In the genomic region with DNA sequence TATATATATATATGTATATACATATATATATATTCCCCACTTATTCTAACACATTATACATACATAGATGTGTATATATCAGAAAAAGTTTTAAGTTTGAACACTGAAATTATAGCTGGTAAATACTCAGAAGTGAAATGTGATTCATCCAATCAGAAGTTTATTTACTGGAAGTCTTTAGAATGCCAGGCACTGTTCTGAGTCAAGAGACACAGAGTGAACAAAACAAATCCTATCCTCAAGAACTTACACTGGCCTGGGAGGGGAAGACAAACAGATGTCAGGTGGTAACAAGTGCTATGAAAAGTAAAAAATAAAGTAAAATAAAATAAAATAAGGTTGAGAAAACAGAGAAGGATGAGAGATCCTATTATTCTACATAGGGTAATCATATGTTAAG, we compare ENCODE assay signal across 25 cellular contexts. TPM values are rescaled to one million over a fixed set of nuclear protein-coding genes. Genes with fewer than 3 reads are reported as not detected.
DNase-seq lines count a peak whose midpoint lies in the region; ATAC-seq and TF ChIP-seq lines count a peak whose summit lies in the region.
"Had no signal": no experiment of that assay in that cellular context is flagged by ENCODE, and none has a peak within 500 bp of the region (broad histone marks: within the 10 kb centered on the region; RNA-seq: fewer than 3 reads in every experiment).

No MANE protein-coding gene starts in this region.

- no peak overlapping the region for H3K9ac ChIP-seq in fibroblast of lung (ENCODE audit: insufficient read depth, low read length)
- H3K9ac ChIP-seq: SK-N-SH had no signal

- H3K4me3 Mint-ChIP-seq in activated T-cell treated with anti-CD3 and anti-CD28 coated beads, Interleukin-2, amount 50 U/mL, for 24 hours, result no peak overlapping the region
- no peak overlapping the region for H3K4me3 Mint-ChIP-seq in activated T-helper 17 cell treated with anti-CD3 and anti-CD28 coated beads, Interleukin-2, amount 50 U/mL, for 72 hours
- H3K4me3 Mint-ChIP-seq: activated CD4-positive, alpha-beta T cell treated with anti-CD3 and anti-CD28 coated beads, Interleukin-2, amount 10 ng/mL, durations not matched to agents 7 days and 5 days; B cell; natural killer cell treated with Interleukin-12 subunit alpha and Interleukin-12 subunit beta and Interleukin-15 and Interleukin-18, amount 100 ng/mL, for 72 hours; stimulated activated naive B cell treated with anti-CD40 and anti-IgM and Interleukin-4, amounts not matched to agents 10 μg/mL and 1 μg/mL and 100 μg/mL, for 72 hours; T-helper 17 cell had no signal

- H3K4me3 ChIP-seq in fibroblast of lung (replicated peaks in 1 of 4; ENCODE audit: control extremely low read depth in 1 of 4, insufficient read depth in 1 of 4, low read depth in 3 of 4, low read length in 4 of 4), result no peak overlapping the region
- H3K4me3 ChIP-seq: breast epithelium, coronary artery, hepatocyte, suprapubic skin had no signal

- DNase-seq in activated T-cell treated with anti-CD3 and anti-CD28 coated beads, Interleukin-2, amount 50 U/mL, for 24 hours, result no peak
- DNase-seq in activated T-cell treated with anti-CD3 and anti-CD28 coated beads for 4 hours (no peak), fibroblast of lung (ENCODE audit: low read depth in 2 of 2) (peak; percentile 29 to 49), renal cortical epithelial cell (ENCODE audit: low read depth) (peak; percentile 78), COR-L47 (lab: John Stamatoyannopoulos, UW) (no peak), posterior vena cava (ENCODE audit: low spot score) (no peak), cerebellum (ENCODE audit: low spot score) (no peak)
- DNase-seq: activated CD4-positive, alpha-beta T cell treated with anti-CD3 and anti-CD28 coated beads, Interleukin-2, amount 10 ng/mL, durations not matched to agents 7 days and 5 days; Karpas-422; midbrain; NCI-H1694 treated with DMSO at 0.1 percent for 48 hours; right cardiac atrium; SK-N-SH; stimulated activated CD4-positive, alpha-beta T cell treated with anti-CD3 and anti-CD28 coated beads, Interleukin-4, amount 100 ng/mL, for 1 hour; stimulated activated naive B cell treated with anti-CD40 and anti-IgM and Interleukin-4, amounts not matched to agents 10 μg/mL and 1 μg/mL and 100 μg/mL, for 72 hours; T-helper 17 cell had no signal

- no peak overlapping the region for H3K27ac ChIP-seq in fibroblast of lung (ENCODE audit: insufficient read depth, low read length)
- H3K27ac ChIP-seq: breast epithelium, coronary artery, hepatocyte, suprapubic skin, VCaP had no signal

- H3K4me2 ChIP-seq in fibroblast of lung (ENCODE audit: extremely low read depth, insufficient read depth, low read length), result no peak overlapping the region
- H3K4me2 ChIP-seq: hepatocyte, SK-N-SH had no signal

- intact Hi-C loops in posterior vena cava (cut with DNase I), result no loop called here

- no peaks in the 10 kb centered on the region for H3K4me1 ChIP-seq in fibroblast of lung (ENCODE audit: control insufficient read depth, extremely low read depth, insufficient read depth, low read length)
- H3K4me1 ChIP-seq: breast epithelium, suprapubic skin had no signal

- no peak for TF ChIP-seq CTCF in fibroblast of lung (conservative IDR thresholded peaks at IDR 0.05 in 1 of 2, IDR thresholded peaks at IDR 0.05 in 1 of 2; ENCODE audit: low read depth in 1 of 2, low read length in 2 of 2)

- peak; percentile 67 for ATAC-seq in activated T-helper 17 cell treated with anti-CD3 and anti-CD28 coated beads, Interleukin-2, amount 50 U/mL, for 72 hours (replicated peaks)
- ATAC-seq: left lobe of liver; natural killer cell treated with Interleukin-12 subunit alpha and Interleukin-12 subunit beta and Interleukin-15 and Interleukin-18, amount 100 ng/mL, for 72 hours; right cardiac atrium; stimulated activated naive B cell treated with anti-CD40 and anti-IgM and Interleukin-4, amounts not matched to agents 10 μg/mL and 1 μg/mL and 100 μg/mL, for 72 hours; T-helper 17 cell had no signal

- no peak overlapping the region for H2AFZ ChIP-seq in fibroblast of lung (ENCODE audit: low read length)
- H2AFZ ChIP-seq: hepatocyte had no signal

- H3K4me1 Mint-ChIP-seq in activated T-cell treated with anti-CD3 and anti-CD28 coated beads, Interleukin-2, amount 50 U/mL, for 24 hours (ENCODE audit: low read depth), result peaks cover 46% of the 10 kb centered on the region
- H3K4me1 Mint-ChIP-seq in activated T-helper 17 cell treated with anti-CD3 and anti-CD28 coated beads, Interleukin-2, amount 50 U/mL, for 72 hours, result peaks cover 11% of the 10 kb centered on the region

- peaks cover 86% of the 10 kb centered on the region for H3K36me3 Mint-ChIP-seq in activated T-cell treated with anti-CD3 and anti-CD28 coated beads, Interleukin-2, amount 50 U/mL, for 24 hours (ENCODE audit: low read depth)
- H3K36me3 Mint-ChIP-seq in activated T-helper 17 cell treated with anti-CD3 and anti-CD28 coated beads, Interleukin-2, amount 50 U/mL, for 72 hours (ENCODE audit: low read depth), result peaks cover 64% of the 10 kb centered on the region

- no peaks in the 10 kb centered on the region for H4K20me1 ChIP-seq in fibroblast of lung (ENCODE audit: control insufficient read depth, extremely low read depth, insufficient read depth, low read length)

- no peaks in the 10 kb centered on the region for H3K27me3 ChIP-seq in fibroblast of lung (ENCODE audit: control insufficient read depth, insufficient read depth, low read length)
- H3K27me3 ChIP-seq: breast epithelium, hepatocyte, suprapubic skin had no signal

- H3K36me3 ChIP-seq in fibroblast of lung (ENCODE audit: control insufficient read depth, insufficient read depth, low read length), result peaks cover 3% of the 10 kb centered on the region
- H3K36me3 ChIP-seq: breast epithelium had no signal

- no peaks in the 10 kb centered on the region for H3K27me3 Mint-ChIP-seq in activated T-cell treated with anti-CD3 and anti-CD28 coated beads, Interleukin-2, amount 50 U/mL, for 24 hours
- H3K27me3 Mint-ChIP-seq in activated T-helper 17 cell treated with anti-CD3 and anti-CD28 coated beads, Interleukin-2, amount 50 U/mL, for 72 hours, result no peaks in the 10 kb centered on the region
- H3K27me3 Mint-ChIP-seq: activated CD4-positive, alpha-beta T cell treated with anti-CD3 and anti-CD28 coated beads, Interleukin-2, amount 10 ng/mL, durations not matched to agents 7 days and 5 days; B cell; natural killer cell treated with Interleukin-12 subunit alpha and Interleukin-12 subunit beta and Interleukin-15 and Interleukin-18, amount 100 ng/mL, for 72 hours; stimulated activated naive B cell treated with anti-CD40 and anti-IgM and Interleukin-4, amounts not matched to agents 10 μg/mL and 1 μg/mL and 100 μg/mL, for 72 hours; T-helper 17 cell had no signal

- H3K9me3 ChIP-seq in fibroblast of lung (ENCODE audit: control insufficient read depth, insufficient read depth, low read depth, low read length), result no peaks in the 10 kb centered on the region
- H3K9me3 ChIP-seq: breast epithelium, SK-N-SH, suprapubic skin had no signal

- H3K79me2 ChIP-seq in fibroblast of lung (ENCODE audit: control insufficient read depth, insufficient read depth, low read length), result peaks cover 3% of the 10 kb centered on the region

- no peaks in the 10 kb centered on the region for H3K9me3 Mint-ChIP-seq in activated T-cell treated with anti-CD3 and anti-CD28 coated beads, Interleukin-2, amount 50 U/mL, for 24 hours
- H3K9me3 Mint-ChIP-seq in activated T-helper 17 cell treated with anti-CD3 and anti-CD28 coated beads, Interleukin-2, amount 50 U/mL, for 72 hours, result no peaks in the 10 kb centered on the region
- H3K9me3 Mint-ChIP-seq: activated CD4-positive, alpha-beta T cell treated with anti-CD3 and anti-CD28 coated beads, Interleukin-2, amount 10 ng/mL, durations not matched to agents 7 days and 5 days; natural killer cell treated with Interleukin-12 subunit alpha and Interleukin-12 subunit beta and Interleukin-15 and Interleukin-18, amount 100 ng/mL, for 72 hours; stimulated activated naive B cell treated with anti-CD40 and anti-IgM and Interleukin-4, amounts not matched to agents 10 μg/mL and 1 μg/mL and 100 μg/mL, for 72 hours had no signal

- H3K27ac Mint-ChIP-seq in activated T-cell treated with anti-CD3 and anti-CD28 coated beads, Interleukin-2, amount 50 U/mL, for 24 hours, result peak overlapping the region; percentile 44
- H3K27ac Mint-ChIP-seq in activated T-helper 17 cell treated with anti-CD3 and anti-CD28 coated beads, Interleukin-2, amount 50 U/mL, for 72 hours, result no peak overlapping the region
- H3K27ac Mint-ChIP-seq: activated CD4-positive, alpha-beta T cell treated with anti-CD3 and anti-CD28 coated beads, Interleukin-2, amount 10 ng/mL, durations not matched to agents 7 days and 5 days; B cell; natural killer cell treated with Interleukin-12 subunit alpha and Interleukin-12 subunit beta and Interleukin-15 and Interleukin-18, amount 100 ng/mL, for 72 hours; T-helper 17 cell had no signal

RNA-seq across cellular contexts. Expression of gene DHX36, which starts 13.4 kb away (rescaled TPM):
- 10 to 100 TPM; 54.5 to 77.7 TPM for total RNA-seq in activated T-helper 17 cell treated with anti-CD3 and anti-CD28 coated beads, Interleukin-2, amount 50 U/mL, for 72 hours
- total RNA-seq in fibroblast of lung (39.8 and 55.2 TPM in 2 replicates), renal cortical epithelial cell (46.9 and 78.3 TPM in 2 replicates), posterior vena cava (10 to 100 TPM; 67.3 to 69.0 TPM), cerebellum (121 TPM)
- polyA plus RNA-seq in fibroblast of lung, result 54.0 and 60.8 TPM in 2 replicates
- 31.1 and 37.7 TPM in 2 replicates for polyA plus RNA-seq in fibroblast of lung (2012)
- polyA minus RNA-seq in fibroblast of lung (ENCODE audit: low replicate concordance), result 5.2 TPM in 2 replicates

Comparison
In these comparisons a context has a peak if more than half of its experiments do, and no peak if none do; other contexts are left out.
1. DNase-seq: peak in fibroblast of lung (2 of 2) and renal cortical epithelial cell (single experiment); none in activated T-cell treated with anti-CD3 and anti-CD28 coated beads, Interleukin-2, amount 50 U/mL, for 24 hours (single experiment), activated T-cell treated with anti-CD3 and anti-CD28 coated beads for 4 hours (single experiment), COR-L47 (single experiment), posterior vena cava (single experiment) and cerebellum (single experiment).